1 cellular context compared by ENCODE assay signal in genomic region chr9:112006361-112007020, GRCh38.
TF ChIP-seq lines count a peak whose summit lies in the region.

No MANE protein-coding gene starts in this region.

TF ChIP-seq in GM23338, 12 proteins besides CTCF, POLR2A, EP300 and RAD21 (continued from another document):
- TF ChIP-seq REST (IDR thresholded peaks at IDR 0.05; ENCODE audit: unreplicated experiment) = no peak
- no peak for TF ChIP-seq JUNB (IDR thresholded peaks at IDR 0.05; ENCODE audit: unreplicated experiment)
- no peak for TF ChIP-seq ZNF114 (CRISPR knock-in tag; IDR thresholded peaks at IDR 0.05)
- TF ChIP-seq POLR2AphosphoS5 (IDR thresholded peaks at IDR 0.05; ENCODE audit: low read depth) = no peak
- TF ChIP-seq ZNF331 (CRISPR knock-in tag; IDR thresholded peaks at IDR 0.05; ENCODE audit: low read depth) = no peak
- no peak for TF ChIP-seq ZNF462 (CRISPR knock-in tag; IDR thresholded peaks at IDR 0.05)
